Comparison of ENCODE assay signal across 7 cellular contexts in the genomic region with DNA sequence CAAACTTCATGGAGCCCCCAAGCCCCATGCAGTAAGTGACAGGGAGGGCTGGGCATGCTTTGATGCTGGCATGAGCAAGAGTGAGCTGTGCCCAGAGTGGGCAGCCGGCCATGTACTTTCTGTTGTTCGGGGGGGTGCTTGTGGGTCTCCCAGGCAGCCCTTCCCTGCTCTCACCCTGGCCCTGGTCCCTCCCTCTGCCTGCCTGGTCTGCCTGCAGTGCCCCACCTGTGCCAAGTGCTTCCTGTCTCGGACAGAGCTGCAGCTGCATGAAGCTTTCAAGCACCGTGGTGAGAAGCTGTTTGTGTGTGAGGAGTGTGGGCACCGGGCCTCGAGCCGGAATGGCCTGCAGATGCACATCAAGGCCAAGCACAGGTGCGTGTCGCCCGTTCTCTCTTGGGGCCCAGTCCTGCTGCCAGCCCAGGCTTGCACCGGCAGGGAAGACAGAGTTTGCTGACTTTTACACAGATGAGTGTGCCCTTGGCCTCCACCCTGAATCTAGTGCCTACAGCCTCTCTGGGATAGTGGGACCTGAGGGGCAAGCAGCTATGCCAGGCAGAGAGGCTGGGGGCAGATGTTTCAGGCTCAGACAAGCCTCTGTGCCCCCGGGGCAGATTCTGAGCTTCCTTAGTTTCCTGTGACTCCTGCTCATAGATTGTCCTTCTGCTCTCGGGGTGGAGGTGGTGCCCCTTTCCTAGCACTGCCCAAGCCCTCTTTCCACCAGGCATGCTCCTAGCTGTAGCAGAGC. TPM values are rescaled to one million over a fixed set of nuclear protein-coding genes. Genes with fewer than 3 reads are reported as not detected.
DNase-seq lines count a peak whose midpoint lies in the region; ATAC-seq and TF ChIP-seq lines count a peak whose summit lies in the region.
"Had no signal": no experiment of that assay in that cellular context is flagged by ENCODE, and none has a peak within 500 bp of the region (broad histone marks: within the 10 kb centered on the region; RNA-seq: fewer than 3 reads in every experiment).

No MANE protein-coding gene starts in this region.

- no peaks in the 10 kb centered on the region for H3K27me3 ChIP-seq in tibial artery

- H3K9me3 ChIP-seq in tibial artery: no peaks in the 10 kb centered on the region

- H3K36me3 ChIP-seq in tibial artery: peaks cover 30 to 66% (median 54%) of the 10 kb centered on the region in 3 donors

- H3K27ac ChIP-seq in tibial artery: peak overlapping the region; percentile 61 to 86

- H3K9me3 Mint-ChIP-seq in T-helper 2 cell treated with Interferon-gamma antibody and Interleukin-4, amounts not matched to agents 5 μg/mL and 100 μg/mL, for 36 hours: no peaks in the 10 kb centered on the region

- no peak for TF ChIP-seq CTCF in tibial artery (IDR thresholded peaks at IDR 0.05)

- peaks cover 11% of the 10 kb centered on the region for H3K36me3 Mint-ChIP-seq in T-helper 2 cell treated with Interferon-gamma antibody and Interleukin-4, amounts not matched to agents 5 μg/mL and 100 μg/mL, for 36 hours (ENCODE audit: low read depth)

- peak overlapping the region; percentile 21 for H3K27ac Mint-ChIP-seq in T-helper 2 cell treated with Interferon-gamma antibody and Interleukin-4, amounts not matched to agents 5 μg/mL and 100 μg/mL, for 36 hours

- H3K4me1 Mint-ChIP-seq in T-helper 2 cell treated with Interferon-gamma antibody and Interleukin-4, amounts not matched to agents 5 μg/mL and 100 μg/mL, for 36 hours (ENCODE audit: low read depth): peaks cover 14% of the 10 kb centered on the region

- ATAC-seq in Right ventricle myocardium superior (ENCODE audit: poor library complexity): peak; percentile 83

- H3K27me3 Mint-ChIP-seq in T-helper 2 cell treated with Interferon-gamma antibody and Interleukin-4, amounts not matched to agents 5 μg/mL and 100 μg/mL, for 36 hours (ENCODE audit: low read depth): no peaks in the 10 kb centered on the region

- no peak overlapping the region for H3K4me3 ChIP-seq in tibial artery

- no peak overlapping the region for H3K4me3 Mint-ChIP-seq in T-helper 2 cell treated with Interferon-gamma antibody and Interleukin-4, amounts not matched to agents 5 μg/mL and 100 μg/mL, for 36 hours

- DNase-seq in T-helper 2 cell treated with Interferon-gamma antibody and Interleukin-4, amounts not matched to agents 5 μg/mL and 100 μg/mL, for 36 hours (ENCODE audit: low spot score): no peak
- DNase-seq in T-helper 2 cell (no peak), Right ventricle myocardium superior (peak; percentile 86), tibial artery (peak; percentile 44 to 93), NCI-H1694 (lab: John Stamatoyannopoulos, UW) (no peak)
- DNase-seq in activated effector memory CD4-positive, alpha-beta T cell treated with anti-CD3 and anti-CD28 coated beads, Interleukin-2, amount 50 U/mL, for 16 hours: no peak
- DNase-seq: effector CD4-positive, alpha-beta T cell had no signal

- intact Hi-C loops in Right ventricle myocardium superior (cut with DNase I): no loop called here
- intact Hi-C loops in tibial artery (cut with DNase I; ENCODE audit: low total_unique reads): loop anchor here (10.0 kb wide), 1 partner anchor 47 kb away; no protein-coding TSS in a partner anchor

- H3K4me1 ChIP-seq in tibial artery: peaks cover 0 to 78% (median 67%) of the 10 kb centered on the region in 4 donors

RNA-seq across cellular contexts. Expression of gene ZBTB48, which starts 7.6 kb away (rescaled TPM):
- total RNA-seq in Right ventricle myocardium superior: 11.7 TPM

RNA-seq across cellular contexts. Expression of gene KLHL21, which starts 15.2 kb away (rescaled TPM):
- 111 TPM for total RNA-seq in Right ventricle myocardium superior

RNA-seq across cellular contexts. Expression of gene PHF13, which starts 26.1 kb away (rescaled TPM):
- total RNA-seq in Right ventricle myocardium superior: 8.6 TPM

RNA-seq across cellular contexts. Expression of gene TAS1R1, which starts 32.3 kb away (rescaled TPM):
- total RNA-seq in Right ventricle myocardium superior: not detected

RNA-seq across cellular contexts. Expression of gene NOL9, which starts 33.1 kb away (rescaled TPM):
- 10.9 TPM for total RNA-seq in Right ventricle myocardium superior

Comparison
In these comparisons a context has a peak if more than half of its experiments do, and no peak if none do; other contexts are left out.
1. DNase-seq: peak in Right ventricle myocardium superior (single experiment) and tibial artery (2 of 2); none in T-helper 2 cell treated with Interferon-gamma antibody and Interleukin-4, amounts not matched to agents 5 μg/mL and 100 μg/mL, for 36 hours (single experiment), T-helper 2 cell (0 of 5), activated effector memory CD4-positive, alpha-beta T cell treated with anti-CD3 and anti-CD28 coated beads, Interleukin-2, amount 50 U/mL, for 16 hours (single experiment) and NCI-H1694 (single experiment).